ENCODE assay signal across 8 cellular contexts in the genomic region with DNA sequence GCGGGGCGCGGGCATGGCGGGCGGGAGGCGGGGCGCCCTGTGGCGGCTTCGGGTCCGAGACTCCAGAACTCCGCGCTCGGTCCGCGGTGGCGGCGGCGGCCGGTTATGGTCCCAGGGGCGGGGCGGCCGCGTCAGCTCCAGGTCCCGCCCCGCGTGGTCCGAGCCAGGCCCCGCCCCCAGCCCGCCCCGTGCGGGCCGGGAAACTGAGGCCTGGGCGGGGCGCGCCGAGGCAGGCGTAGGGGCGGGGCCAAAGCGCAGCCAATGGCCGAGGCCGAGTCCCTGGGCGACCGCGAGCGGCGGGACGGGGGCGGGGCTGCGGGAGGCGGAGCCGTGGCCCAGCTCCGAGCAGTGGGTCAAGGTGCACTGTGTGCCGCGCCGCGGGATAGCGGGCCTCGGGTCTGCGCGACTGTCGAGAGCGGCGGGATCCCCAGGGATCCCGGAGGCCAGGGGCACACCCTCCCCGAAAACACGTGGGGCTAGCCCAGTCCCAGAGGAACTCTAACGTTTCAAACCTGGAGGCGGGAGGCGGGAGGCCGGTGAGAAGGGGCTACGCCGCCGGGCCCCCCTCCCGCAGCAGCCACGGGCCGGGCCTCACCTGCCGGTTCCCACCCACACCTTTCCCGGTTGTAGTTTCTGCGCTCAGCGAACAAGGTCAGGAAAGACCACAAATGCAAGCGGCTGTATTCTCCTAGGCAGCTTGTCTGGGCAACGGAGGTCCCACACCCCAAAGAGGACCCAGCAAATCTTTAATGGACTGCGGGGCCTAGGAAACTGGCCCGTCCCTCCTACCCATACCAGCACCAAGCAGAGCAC. TPM values are rescaled to one million over a fixed set of nuclear protein-coding genes. Genes with fewer than 3 reads are reported as not detected.
A peak's percentile ranks its signal among the peaks of the same experiment; 100 is the strongest.
DNase-seq lines count a peak whose midpoint lies in the region; ATAC-seq and TF ChIP-seq lines count a peak whose summit lies in the region.

A gene (minus strand): TSS at position 78 of the 813 bp plus-strand sequence. CDS start 63 bp downstream, at position 15.

- peak within 1 kb of the TSS; percentile 84 to 91 for H3K4me3 ChIP-seq in left lung

- no peaks in the 10 kb centered on the region for H3K27me3 Mint-ChIP-seq in dendritic cell treated with granulocyte-macrophage colony-stimulating factor and Interleukin-4, amounts not matched to agents 40 ng/mL and 50 ng/mL, for 4 days

- peaks cover 22% of the 10 kb centered on the region for H3K36me3 Mint-ChIP-seq in dendritic cell treated with granulocyte-macrophage colony-stimulating factor and Interleukin-4, amounts not matched to agents 40 ng/mL and 50 ng/mL, for 4 days (ENCODE audit: low read depth)

- H3K9me3 Mint-ChIP-seq in dendritic cell treated with granulocyte-macrophage colony-stimulating factor and Interleukin-4, amounts not matched to agents 40 ng/mL and 50 ng/mL, for 4 days, result no peaks in the 10 kb centered on the region

- intact Hi-C loops in dendritic cell treated with granulocyte-macrophage colony-stimulating factor and Interleukin-4, amounts not matched to agents 40 ng/mL and 50 ng/mL, for 4 days (cut with micrococcal nuclease), result loop anchor here (1.0 to 2.0 kb wide), 5 partner anchors 34 to 300 kb away; a partner anchor contains a TSS
- intact Hi-C loops in left lung (cut with DNase I), result no loop called here

- peak within 1 kb of the TSS; percentile 82 for H3K4me3 Mint-ChIP-seq in dendritic cell treated with granulocyte-macrophage colony-stimulating factor and Interleukin-4, amounts not matched to agents 40 ng/mL and 50 ng/mL, for 4 days

- H3K4me1 Mint-ChIP-seq in dendritic cell treated with granulocyte-macrophage colony-stimulating factor and Interleukin-4, amounts not matched to agents 40 ng/mL and 50 ng/mL, for 4 days (ENCODE audit: low read depth), result peaks cover 45% of the 10 kb centered on the region

- H3K27me3 ChIP-seq in left lung, result no peaks in the 10 kb centered on the region

- H3K27ac Mint-ChIP-seq in dendritic cell treated with granulocyte-macrophage colony-stimulating factor and Interleukin-4, amounts not matched to agents 40 ng/mL and 50 ng/mL, for 4 days, result peak within 1 kb of the TSS; percentile 64

- DNase-seq in AG20443 (ENCODE audit: low spot score) (peak; percentile 97), NCI-H524 treated with DMSO at 0.1 percent for 48 hours (lab: John Stamatoyannopoulos, UW) (peak; percentile 9), left lung (peak; percentile 93 to 97)
- peak; percentile 64 for DNase-seq in activated CD4-positive, alpha-beta T cell treated with anti-CD3 and anti-CD28 coated beads, Interleukin-2, amount 50 U/mL, for 1 hour
- peak; percentile 87 to 96 for DNase-seq in stimulated activated CD4-positive, alpha-beta T cell treated with anti-CD3 and anti-CD28 coated beads, Interleukin-2, amount 100 ng/mL, for 24 hours

- peaks cover 0 to 11% of the 10 kb centered on the region in 2 donors for H3K36me3 ChIP-seq in left lung

- H3K27ac ChIP-seq in left lung, result peak within 1 kb of the TSS; percentile 75 to 81

- peaks cover 6 to 52% of the 10 kb centered on the region in 2 donors for H3K4me1 ChIP-seq in left lung

- no peak for TF ChIP-seq CTCF in left lung (IDR thresholded peaks at IDR 0.05)

- ATAC-seq in GM19035 (IDR thresholded peaks at IDR 0.05; ENCODE audit: unreplicated experiment) (peak; percentile 65), HG03342 (IDR thresholded peaks at IDR 0.05; ENCODE audit: unreplicated experiment) (peak; percentile 61), left lung (peak; percentile 94)

- H3K9me3 ChIP-seq in left lung, result no peaks in the 10 kb centered on the region

RNA-seq across cellular contexts. Expression of the gene that starts here (rescaled TPM):
- 10 to 100 TPM; 80.7 to 99.3 TPM for total RNA-seq in left lung

Comparison
In these comparisons a context has a peak if more than half of its experiments do, and no peak if none do; other contexts are left out.
1. Peak in every context shown above with its lines: DNase-seq, ATAC-seq, H3K4me3 ChIP-seq and H3K27ac ChIP-seq.
2. DNase-seq: peak in every context shown above with its lines; median percentile 97 in AG20443; 95 in left lung; 92 in stimulated activated CD4-positive, alpha-beta T cell treated with anti-CD3 and anti-CD28 coated beads, Interleukin-2, amount 100 ng/mL, for 24 hours; 64 in activated CD4-positive, alpha-beta T cell treated with anti-CD3 and anti-CD28 coated beads, Interleukin-2, amount 50 U/mL, for 1 hour; 9 in NCI-H524 treated with DMSO at 0.1 percent for 48 hours.